Comparison of ENCODE assay signal across 8 cellular contexts in genomic region chr17:48597775-48598631, GRCh38. TPM values are rescaled to one million over a fixed set of nuclear protein-coding genes. Genes with fewer than 3 reads are reported as not detected.
DNase-seq lines count a peak whose midpoint lies in the region; ATAC-seq and TF ChIP-seq lines count a peak whose summit lies in the region.

No MANE protein-coding gene starts in this region.

- CTCF ChIA-PET in HEK293 (lab: Yijun Ruan, JAX) = interaction anchor here (1.2 to 1.9 kb wide), 2 partner anchors 335 to 339 kb away, joined by 3 to 4 read pairs; no protein-coding TSS in a partner anchor

- intact Hi-C loops in posterior vena cava (cut with DNase I) = loop anchor here (5.0 to 10.0 kb wide), 2 partner anchors 243 to 261 kb away; no protein-coding TSS in a partner anchor

- TF ChIP-seq CTCF in HEK293 (tag by site-specific recombination; IDR thresholded peaks at IDR 0.05) = peak; percentile 57; the same call in 1 of the 2 replicates
- TF ChIP-seq CTCF in WERI-Rb-1 (IDR thresholded peaks at IDR 0.05; ENCODE audit: low read depth, low read length) = no peak
- no peak for TF ChIP-seq CTCF in gastroesophageal sphincter (IDR thresholded peaks at IDR 0.05)

- H3K4me1 ChIP-seq in HEK293 (ENCODE audit: control insufficient read depth, insufficient read depth, low read length) (peaks cover 46% of the 10 kb centered on the region), gastroesophageal sphincter (peaks cover 0 to 69% (median 7%) of the 10 kb centered on the region in 3 donors), rectal smooth muscle tissue (ENCODE audit: control insufficient read depth, insufficient read depth, low read length) (peaks cover 36% of the 10 kb centered on the region)

- peak overlapping the region; percentile 87 for H3K27ac ChIP-seq in HEK293 (ENCODE audit: extremely low read depth, low read depth, low read length)
- no peak overlapping the region for H3K27ac ChIP-seq in WERI-Rb-1
- H3K27ac ChIP-seq in gastroesophageal sphincter = peak overlapping the region in 3 of 4 donors; percentile 25 to 79 (median 75)
- peak overlapping the region; percentile 82 for H3K27ac ChIP-seq in rectal smooth muscle tissue (ENCODE audit: low read depth, low read length)

- H3K9me3 ChIP-seq in HEK293 (ENCODE audit: control insufficient read depth, insufficient read depth, low read depth, low read length) (no peaks in the 10 kb centered on the region), WERI-Rb-1 (ENCODE audit: severe bottlenecking) (peaks cover 3% of the 10 kb centered on the region), gastroesophageal sphincter (no peaks in the 10 kb centered on the region)

- peaks cover 96% of the 10 kb centered on the region for H3K27me3 ChIP-seq in WERI-Rb-1 (ENCODE audit: insufficient read depth, low read depth, severe bottlenecking)
- peaks cover 83% of the 10 kb centered on the region for H3K27me3 ChIP-seq in gastroesophageal sphincter
- H3K27me3 ChIP-seq in rectal smooth muscle tissue (ENCODE audit: control insufficient read depth, insufficient read depth, low read length) = peaks cover 2% of the 10 kb centered on the region

- H3K36me3 ChIP-seq in HEK293 (ENCODE audit: control insufficient read depth in 2 of 2, insufficient read depth in 1 of 2, low read length in 2 of 2) = peaks cover 5 to 34% of the 10 kb centered on the region in 2 experiments; a peak in 1 of 3 replicates
- H3K36me3 ChIP-seq in WERI-Rb-1 = no peaks in the 10 kb centered on the region
- H3K36me3 ChIP-seq in gastroesophageal sphincter = peaks cover 0 to 3% of the 10 kb centered on the region in 2 donors
- no peaks in the 10 kb centered on the region for H3K36me3 ChIP-seq in rectal smooth muscle tissue (ENCODE audit: control insufficient read depth, insufficient read depth, low read length)

- H3K9ac ChIP-seq in rectal smooth muscle tissue (ENCODE audit: low read length) = peak overlapping the region; percentile 2

- peak; percentile 72 for DNase-seq in CD1c-positive myeloid dendritic cell (ENCODE audit: extremely low spot score)
- no peak for DNase-seq in WERI-Rb-1
- DNase-seq in posterior vena cava (ENCODE audit: low spot score) = no peak
- no peak for DNase-seq in NCI-H2107 (lab: John Stamatoyannopoulos, UW)

- TF ChIP-seq EP300 in gastroesophageal sphincter (IDR thresholded peaks at IDR 0.05) = no peak

- peak overlapping the region; percentile 71 for H3K4me3 ChIP-seq in HEK293 (ENCODE audit: low read depth, low read length)
- peak overlapping the region; percentile 40 for H3K4me3 ChIP-seq in WERI-Rb-1 (ENCODE audit: low read depth, low read length)
- H3K4me3 ChIP-seq in gastroesophageal sphincter = peak overlapping the region; percentile 23 to 62
- H3K4me3 ChIP-seq in rectal smooth muscle tissue (ENCODE audit: low read length) = peak overlapping the region; percentile 62

- 2 to 6% methylated on average over 11 to 12 of the region's 68 CpGs for WGBS in gastroesophageal sphincter (ENCODE audit: low coverage in 1 of 2), 2 donors

- POLR2A ChIA-PET in HEK293 (lab: Yijun Ruan, JAX) = interaction anchor here (0.7 to 1.0 kb wide), 4 partner anchors 11 to 27 kb away, joined by 3 to 5 read pairs (median 4); no protein-coding TSS in a partner anchor

- peak; percentile 38 to 47 for TF ChIP-seq POLR2A in gastroesophageal sphincter (IDR thresholded peaks at IDR 0.05)

- peak; percentile 57 for ATAC-seq in gastroesophageal sphincter
- ATAC-seq in HG02588 (IDR thresholded peaks at IDR 0.05; ENCODE audit: unreplicated experiment) = no peak

TF ChIP-seq in HEK293, 187 proteins besides CTCF, POLR2A, EP300 and RAD21 (continues in another document):
- no peak for TF ChIP-seq ZNF792 (tag by site-specific recombination; IDR thresholded peaks at IDR 0.05)
- no peak for TF ChIP-seq ZFP3 (tag by site-specific recombination; IDR thresholded peaks at IDR 0.05; ENCODE audit: low read depth)
- peak; percentile 44; the same call in 1 of the 2 replicates for TF ChIP-seq ZNF596 (tag by site-specific recombination; IDR thresholded peaks at IDR 0.05)
- TF ChIP-seq ZNF449 (tag by site-specific recombination; IDR thresholded peaks at IDR 0.05) = no peak
- TF ChIP-seq EGR2 (tag by site-specific recombination; IDR thresholded peaks at IDR 0.05; ENCODE audit: low read depth) = peak; percentile 74
- TF ChIP-seq GFI1B (tag by site-specific recombination; IDR thresholded peaks at IDR 0.05) = peak; percentile 93
- TF ChIP-seq ZNF202 (tag by site-specific recombination; IDR thresholded peaks at IDR 0.05; ENCODE audit: borderline replicate concordance) = no peak
- TF ChIP-seq KLF10 (tag by site-specific recombination; IDR thresholded peaks at IDR 0.05) = no peak
- TF ChIP-seq MEIS1 (CRISPR knock-in tag; IDR thresholded peaks at IDR 0.05; ENCODE audit: borderline replicate concordance) = no peak
- no peak for TF ChIP-seq ZNF521 (tag by site-specific recombination; IDR thresholded peaks at IDR 0.05)
- peak; percentile 93 for TF ChIP-seq PRDM10 (tag by site-specific recombination; IDR thresholded peaks at IDR 0.05)
- TF ChIP-seq ZNF391 (tag by site-specific recombination; IDR thresholded peaks at IDR 0.05; ENCODE audit: borderline replicate concordance, low read depth) = no peak
- TF ChIP-seq ZNF830 (tag by site-specific recombination; IDR thresholded peaks at IDR 0.05; ENCODE audit: low read depth) = no peak
- TF ChIP-seq ZBTB8A (tag by site-specific recombination; IDR thresholded peaks at IDR 0.05) = peak; percentile 83
- TF ChIP-seq ZNF530 (tag by site-specific recombination; IDR thresholded peaks at IDR 0.05; ENCODE audit: low read depth) = no peak
- peak; percentile 89 for TF ChIP-seq PRDM6 (tag by site-specific recombination; IDR thresholded peaks at IDR 0.05)

RNA-seq across cellular contexts. Expression of gene HOXB5, which starts 4.4 kb away (rescaled TPM):
- total RNA-seq in gastroesophageal sphincter (1 to 10 TPM in 3 of 4 donors, under 1 TPM in 1; 0.27 to 2.7 (median 1.4) TPM), posterior vena cava (1 to 10 TPM; 1.1 to 2.8 TPM)

RNA-seq across cellular contexts. Expression of gene HOXB6, which starts 6.8 kb away (rescaled TPM):
- total RNA-seq in gastroesophageal sphincter (10 to 100 TPM in 1 of 4 donors, 1 to 10 TPM in 3; 4.9 to 40.1 (median 5.1) TPM), posterior vena cava (1 to 10 TPM; 3.9 to 6.7 TPM)

RNA-seq across cellular contexts. Expression of gene HOXB3, which starts 8.0 kb away (rescaled TPM):
- total RNA-seq in gastroesophageal sphincter (10 to 100 TPM; 11.4 to 48.7 (median 24.2) TPM), posterior vena cava (10 to 100 TPM; 16.0 to 23.6 TPM)

RNA-seq across cellular contexts. Expression of gene HOXB7, which starts 12.8 kb away (rescaled TPM):
- 1 to 10 TPM in 3 of 4 donors, under 1 TPM in 1; 0.78 to 8.9 (median 3.0) TPM for total RNA-seq in gastroesophageal sphincter
- total RNA-seq in posterior vena cava = 10 to 100 TPM in 1 of 2 donors, 1 to 10 TPM in 1; 8.0 to 11.1 TPM

RNA-seq across cellular contexts. Expression of gene HOXB8, which starts 17.1 kb away (rescaled TPM):
- total RNA-seq in gastroesophageal sphincter = 1 to 10 TPM in 1 of 4 donors, under 1 TPM in 1, not detected in 2; 0.27 to 3.9 TPM
- total RNA-seq in posterior vena cava = under 1 TPM; 0.19 to 0.93 TPM
